9 cellular contexts compared by ENCODE assay signal in the genomic region with DNA sequence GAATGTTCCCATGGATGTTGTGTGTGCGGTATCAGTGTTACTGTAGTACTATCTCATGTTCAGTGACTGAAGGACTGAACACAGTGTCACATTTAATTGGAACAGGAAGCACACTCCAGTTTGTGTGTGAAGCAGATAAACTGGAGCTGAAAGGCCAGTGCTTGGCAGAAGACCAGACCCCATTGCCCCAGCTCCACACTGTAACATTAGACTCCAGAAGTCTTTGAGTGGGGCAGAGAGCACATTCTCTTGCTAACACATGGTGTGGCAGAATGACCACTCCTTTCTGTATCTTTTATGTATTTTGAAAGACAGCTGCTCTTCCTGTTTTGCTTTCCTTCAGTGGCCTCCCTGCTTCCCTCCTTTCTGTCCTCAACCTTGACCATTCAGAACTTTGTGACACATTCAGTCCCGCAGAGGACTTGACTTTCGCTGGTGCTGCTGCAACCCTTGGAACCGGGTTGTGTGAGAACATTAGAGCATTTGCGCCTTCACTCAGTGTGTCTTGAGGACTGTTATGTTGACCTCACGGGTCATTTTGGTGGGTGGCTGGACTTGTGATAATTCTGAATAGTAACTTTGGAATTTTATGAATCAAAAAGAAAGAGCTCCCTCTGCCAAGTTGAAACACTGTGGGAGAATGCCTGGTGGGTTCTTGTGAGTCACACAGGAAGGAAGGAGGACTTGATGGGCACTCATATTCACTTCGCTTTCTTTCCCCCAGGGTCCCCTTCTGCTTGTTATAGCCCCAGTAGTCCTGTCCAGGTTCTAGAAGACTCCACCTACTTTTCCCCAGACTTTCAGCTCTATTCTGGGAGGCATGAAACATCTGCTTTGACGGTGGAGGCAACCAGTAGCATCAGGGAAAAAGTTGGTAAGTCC. TPM values are rescaled to one million over a fixed set of nuclear protein-coding genes. Genes with fewer than 3 reads are reported as not detected.
DNase-seq lines count a peak whose midpoint lies in the region; ATAC-seq, FAIRE-seq and TF ChIP-seq lines count a peak whose summit lies in the region.
"Had no signal": no experiment of that assay in that cellular context is flagged by ENCODE, and none has a peak within 500 bp of the region (broad histone marks: within the 10 kb centered on the region; RNA-seq: fewer than 3 reads in every experiment).

No MANE protein-coding gene starts in this region.

- no peaks in the 10 kb centered on the region for H3K36me3 ChIP-seq in kidney (ENCODE audit: control insufficient read depth in 1 of 2, insufficient read depth in 2 of 2, low read length in 2 of 2)
- H3K36me3 ChIP-seq: neural progenitor cell had no signal

- ATAC-seq in activated CD8-positive, alpha-beta T cell treated with anti-CD3 and anti-CD28 coated beads for 36 hours = no peak

- peak; percentile 98 for DNase-seq in M059J (ENCODE audit: low read depth)
- peak; percentile 88 for DNase-seq in astrocyte of the hippocampus (ENCODE audit: low read depth, low spot score)
- peak; percentile 81 for DNase-seq in kidney
- no peak for DNase-seq in type B pancreatic cell (ENCODE audit: extremely low spot score, unreplicated experiment)
- no peak for DNase-seq in NCI-H128 (lab: John Stamatoyannopoulos, UW; ENCODE audit: unreplicated experiment)
- DNase-seq in cerebellar nuclear complex (lab: John Stamatoyannopoulos, UW) = no peak
- DNase-seq in activated CD8-positive, alpha-beta T cell treated with anti-CD3 and anti-CD28 coated beads for 36 hours = no peak
- no peak for DNase-seq in NCI-H82 (lab: John Stamatoyannopoulos, UW)

- peaks cover 8 to 14% of the 10 kb centered on the region in 2 donors for H3K4me1 ChIP-seq in kidney (ENCODE audit: control insufficient read depth in 1 of 2, insufficient read depth in 1 of 2, low read depth in 1 of 2, low read length in 2 of 2)
- H3K4me1 ChIP-seq: neural progenitor cell had no signal

- H3K9me3 ChIP-seq in kidney (ENCODE audit: control insufficient read depth in 1 of 2, low read length in 2 of 2) = no peaks in the 10 kb centered on the region

- POLR2A ChIA-PET in activated CD8-positive, alpha-beta T cell treated with anti-CD3 and anti-CD28 coated beads for 36 hours (lab: Charles Lee) = no interaction called here

- FAIRE-seq in kidney (lab: Jason Lieb, UNC) = no peak

- CTCF ChIA-PET in activated CD8-positive, alpha-beta T cell treated with anti-CD3 and anti-CD28 coated beads for 36 hours (lab: Charles Lee) = interaction anchor here (1.0 to 1.7 kb wide), 2 partner anchors 9 to 109 kb away, joined by 3 to 10 read pairs; no protein-coding TSS in a partner anchor

- intact Hi-C loops in kidney (cut with DNase I) = no loop called here
- intact Hi-C loops in activated CD8-positive, alpha-beta T cell treated with anti-CD3 and anti-CD28 coated beads for 36 hours (cut with micrococcal nuclease) = loop anchor here (5.0 kb wide), 1 partner anchor 103 kb away; no protein-coding TSS in a partner anchor

- peaks cover 7% of the 10 kb centered on the region for H3K36me3 Mint-ChIP-seq in type B pancreatic cell
- H3K36me3 Mint-ChIP-seq in activated CD8-positive, alpha-beta T cell treated with anti-CD3 and anti-CD28 coated beads for 36 hours (ENCODE audit: low read depth) = no peaks in the 10 kb centered on the region

- no peaks in the 10 kb centered on the region for H3K27me3 Mint-ChIP-seq in type B pancreatic cell
- peaks cover 3% of the 10 kb centered on the region for H3K27me3 Mint-ChIP-seq in activated CD8-positive, alpha-beta T cell treated with anti-CD3 and anti-CD28 coated beads for 36 hours

- no peaks in the 10 kb centered on the region for H3K9me3 Mint-ChIP-seq in type B pancreatic cell
- no peaks in the 10 kb centered on the region for H3K9me3 Mint-ChIP-seq in activated CD8-positive, alpha-beta T cell treated with anti-CD3 and anti-CD28 coated beads for 36 hours
- H3K9me3 Mint-ChIP-seq: neural progenitor cell had no signal

- TF ChIP-seq CTCF in kidney (IDR thresholded peaks at IDR 0.05; ENCODE audit: borderline replicate concordance, extremely low read depth, insufficient read depth) (no peak), type B pancreatic cell (conservative IDR thresholded peaks at IDR 0.05) (no peak)
- no peak for TF ChIP-seq CTCF in activated CD8-positive, alpha-beta T cell treated with anti-CD3 and anti-CD28 coated beads for 36 hours (IDR thresholded peaks at IDR 0.05)

- H3K4me3 ChIP-seq in kidney (ENCODE audit: low read length in 2 of 2) = no peak overlapping the region
- H3K4me3 ChIP-seq: neural progenitor cell had no signal

- no peak overlapping the region for H3K27ac Mint-ChIP-seq in type B pancreatic cell
- H3K27ac Mint-ChIP-seq in activated CD8-positive, alpha-beta T cell treated with anti-CD3 and anti-CD28 coated beads for 36 hours = no peak overlapping the region

- peak overlapping the region; percentile 27 for H3K4me3 Mint-ChIP-seq in type B pancreatic cell
- H3K4me3 Mint-ChIP-seq in activated CD8-positive, alpha-beta T cell treated with anti-CD3 and anti-CD28 coated beads for 36 hours = no peak overlapping the region
- H3K4me3 Mint-ChIP-seq: neural progenitor cell had no signal

- peak overlapping the region in 1 of 2 donors; percentile 24 for H3K27ac ChIP-seq in kidney (ENCODE audit: low read depth in 2 of 2, low read length in 2 of 2)
- H3K27ac ChIP-seq: neural progenitor cell had no signal

- peak overlapping the region in 1 of 2 donors; percentile 17 for H3K9ac ChIP-seq in kidney (ENCODE audit: low read length in 2 of 2)
- H3K9ac ChIP-seq: neural progenitor cell had no signal

- H3K4me1 Mint-ChIP-seq in type B pancreatic cell (ENCODE audit: unreplicated experiment) = peaks cover 36% of the 10 kb centered on the region
- no peaks in the 10 kb centered on the region for H3K4me1 Mint-ChIP-seq in activated CD8-positive, alpha-beta T cell treated with anti-CD3 and anti-CD28 coated beads for 36 hours (ENCODE audit: low read depth)

RNA-seq across cellular contexts. Expression of a gene that starts 26.4 kb away (rescaled TPM):
- 12.7 and 18.9 TPM in 2 replicates for total RNA-seq in M059J (2014; rRNA removed; shearing (Covaris generic))
- 52.3 TPM for total RNA-seq in kidney
- 6.1 TPM for polyA plus RNA-seq in kidney (ENCODE audit: insufficient read depth, low read depth, low replicate concordance)
- total RNA-seq in type B pancreatic cell (ENCODE audit: low replicate concordance) = 64.8 and 93.5 TPM in 2 replicates
- total RNA-seq in activated CD8-positive, alpha-beta T cell treated with anti-CD3 and anti-CD28 coated beads for 36 hours = 1 to 10 TPM; 1.5 to 1.7 TPM

Comparison
In these comparisons a context has a peak if more than half of its experiments do, and no peak if none do; other contexts are left out.
1. DNase-seq: peak in M059J (single experiment), astrocyte of the hippocampus (single experiment) and kidney (single experiment); none in type B pancreatic cell (single experiment), NCI-H128 (single experiment), cerebellar nuclear complex (0 of 2), activated CD8-positive, alpha-beta T cell treated with anti-CD3 and anti-CD28 coated beads for 36 hours (single experiment) and NCI-H82 (single experiment).